Comparison of ENCODE assay signal across 2 cellular contexts in genomic region chr20:62297449-62298227, GRCh38.
TF ChIP-seq lines count a peak whose summit lies in the region.

No MANE protein-coding gene starts in this region.

TF ChIP-seq in HCT116, 20 proteins besides CTCF, POLR2A, EP300 and RAD21:
- TF ChIP-seq FOSL1 (IDR thresholded peaks at IDR 0.05; ENCODE audit: low read depth) (no peak), ZNF274 (IDR thresholded peaks at IDR 0.05; ENCODE audit: low read depth, low read length) (no peak), ELF1 (IDR thresholded peaks at IDR 0.05; ENCODE audit: borderline replicate concordance, low read depth) (no peak), JUND (IDR thresholded peaks at IDR 0.05) (no peak), TCF7L2 (IDR thresholded peaks at IDR 0.05; ENCODE audit: borderline replicate concordance, extremely low read depth, insufficient read depth, insufficient read length) (no peak), EGR1 (IDR thresholded peaks at IDR 0.05; ENCODE audit: low read depth) (no peak), CEBPB (IDR thresholded peaks at IDR 0.05; ENCODE audit: low read depth) (no peak), SRF (IDR thresholded peaks at IDR 0.05; ENCODE audit: low read depth) (no peak), REST (IDR thresholded peaks at IDR 0.05; ENCODE audit: low read depth) (no peak), EZH2phosphoT487 (IDR thresholded peaks at IDR 0.05; ENCODE audit: borderline replicate concordance) (no peak), SP1 (IDR thresholded peaks at IDR 0.05; ENCODE audit: low read depth) (no peak), POLR2AphosphoS5 (IDR thresholded peaks at IDR 0.05; ENCODE audit: low read depth, low read length) (no peak), SIN3A (IDR thresholded peaks at IDR 0.05; ENCODE audit: low read depth) (no peak)
- TF ChIP-seq, protein P1, sequence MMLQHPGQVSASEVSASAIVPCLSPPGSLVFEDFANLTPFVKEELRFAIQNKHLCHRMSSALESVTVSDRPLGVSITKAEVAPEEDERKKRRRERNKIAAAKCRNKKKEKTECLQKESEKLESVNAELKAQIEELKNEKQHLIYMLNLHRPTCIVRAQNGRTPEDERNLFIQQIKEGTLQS (IDR thresholded peaks at IDR 0.05), result no peak
- TF ChIP-seq, protein P2, sequence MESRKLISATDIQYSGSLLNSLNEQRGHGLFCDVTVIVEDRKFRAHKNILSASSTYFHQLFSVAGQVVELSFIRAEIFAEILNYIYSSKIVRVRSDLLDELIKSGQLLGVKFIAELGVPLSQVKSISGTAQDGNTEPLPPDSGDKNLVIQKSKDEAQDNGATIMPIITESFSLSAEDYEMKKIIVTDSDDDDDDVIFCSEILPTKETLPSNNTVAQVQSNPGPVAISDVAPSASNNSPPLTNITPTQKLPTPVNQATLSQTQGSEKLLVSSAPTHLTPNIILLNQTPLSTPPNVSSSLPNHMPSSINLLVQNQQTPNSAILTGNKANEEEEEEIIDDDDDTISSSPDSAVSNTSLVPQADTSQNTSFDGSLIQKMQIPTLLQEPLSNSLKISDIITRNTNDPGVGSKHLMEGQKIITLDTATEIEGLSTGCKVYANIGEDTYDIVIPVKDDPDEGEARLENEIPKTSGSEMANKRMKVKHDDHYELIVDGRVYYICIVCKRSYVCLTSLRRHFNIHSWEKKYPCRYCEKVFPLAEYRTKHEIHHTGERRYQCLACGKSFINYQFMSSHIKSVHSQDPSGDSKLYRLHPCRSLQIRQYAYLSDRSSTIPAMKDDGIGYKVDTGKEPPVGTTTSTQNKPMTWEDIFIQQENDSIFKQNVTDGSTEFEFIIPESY (IDR thresholded peaks at IDR 0.05; ENCODE audit: extremely low read depth, insufficient replicate concordance, low read length), result no peak
- TF ChIP-seq, protein P3, sequence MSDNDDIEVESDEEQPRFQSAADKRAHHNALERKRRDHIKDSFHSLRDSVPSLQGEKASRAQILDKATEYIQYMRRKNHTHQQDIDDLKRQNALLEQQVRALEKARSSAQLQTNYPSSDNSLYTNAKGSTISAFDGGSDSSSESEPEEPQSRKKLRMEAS (IDR thresholded peaks at IDR 0.05), result no peak

TF ChIP-seq in H1, 55 proteins besides CTCF, POLR2A, EP300 and RAD21:
- no peak for TF ChIP-seq JUN (IDR thresholded peaks at IDR 0.05; ENCODE audit: low read depth, low read length)
- no peak for TF ChIP-seq CHD2 (IDR thresholded peaks at IDR 0.05; ENCODE audit: low read length)
- TF ChIP-seq KDM4A (IDR thresholded peaks at IDR 0.05; ENCODE audit: low read depth, low read length, severe bottlenecking), result no peak
- no peak for TF ChIP-seq YY1 (IDR thresholded peaks at IDR 0.05; ENCODE audit: low read depth, low read length)
- no peak for TF ChIP-seq EGR1 (IDR thresholded peaks at IDR 0.05; ENCODE audit: borderline replicate concordance, low read depth, low read length)
- no peak for TF ChIP-seq ATF2 (IDR thresholded peaks at IDR 0.05; ENCODE audit: low read length)
- no peak for TF ChIP-seq NRF1 (IDR thresholded peaks at IDR 0.05; ENCODE audit: low read depth, low read length)
- no peak for TF ChIP-seq TEAD4 (IDR thresholded peaks at IDR 0.05; ENCODE audit: low read depth, low read length)
- no peak for TF ChIP-seq RNF2 (IDR thresholded peaks at IDR 0.05; ENCODE audit: borderline replicate concordance, low read depth, low read length, missing control alignments, poor library complexity, severe bottlenecking)
